In the genomic region with DNA sequence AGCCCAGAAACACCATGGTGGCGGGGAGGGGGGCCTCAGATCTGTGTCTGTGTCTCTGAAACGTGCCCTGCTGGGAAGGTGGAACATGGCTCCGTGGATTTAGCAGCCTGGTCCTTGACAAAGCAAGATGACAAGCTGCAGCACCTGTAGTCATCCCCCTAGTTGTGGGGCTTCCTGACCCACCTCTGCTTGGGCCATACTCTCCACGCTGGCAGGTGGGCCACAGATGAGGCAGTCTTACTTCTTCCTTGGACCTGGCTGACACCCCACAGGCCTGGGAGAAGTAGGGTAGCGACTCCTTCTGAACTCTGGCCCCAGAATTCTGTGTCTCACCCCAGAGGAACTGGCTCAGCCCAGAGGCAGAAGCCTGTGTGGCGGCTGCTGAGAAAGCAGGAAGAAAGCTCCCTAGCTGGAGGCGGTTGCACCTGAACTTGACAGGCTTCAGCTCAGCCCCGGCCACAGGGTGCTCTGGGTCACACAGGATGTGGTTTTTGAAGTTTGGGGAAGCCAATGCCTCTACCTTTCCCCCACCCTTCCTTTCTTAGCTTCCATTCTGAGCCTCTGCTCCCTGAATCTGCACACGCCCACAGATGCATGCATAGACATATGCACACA, we compare ENCODE assay signal across 8 cellular contexts.
A peak's percentile ranks its signal among the peaks of the same experiment; 100 is the strongest.
DNase-seq lines count a peak whose midpoint lies in the region; ATAC-seq and TF ChIP-seq lines count a peak whose summit lies in the region.

No MANE protein-coding gene starts in this region.

- ATAC-seq in GM19035 (IDR thresholded peaks at IDR 0.05; ENCODE audit: unreplicated experiment), result peak; percentile 95
- peak; percentile 89 for ATAC-seq in HG03135 (IDR thresholded peaks at IDR 0.05; ENCODE audit: unreplicated experiment)
- ATAC-seq in activated CD4-positive, CD25-positive, alpha-beta regulatory T cell treated with anti-CD3 and anti-CD28 coated beads, Interleukin-2, amount 50 U/mL, for 24 hours, result peak; percentile 40 to 47

- intact Hi-C loops in esophagus squamous epithelium (cut with DNase I) (loop anchor here (10.0 kb wide), 1 partner anchor 229 kb away; no protein-coding TSS in a partner anchor), esophagus muscularis mucosa (cut with DNase I) (no loop called here)

- H3K27ac ChIP-seq in esophagus squamous epithelium, result peak overlapping the region; percentile 74 to 90 (median 84)
- peak overlapping the region; percentile 96 for H3K27ac ChIP-seq in thymus (ENCODE audit: low read depth)
- peak overlapping the region in 1 of 4 donors; percentile 1 for H3K27ac ChIP-seq in esophagus muscularis mucosa (replicated peaks in 1 of 4)
- H3K27ac ChIP-seq in coronary artery, result no peak overlapping the region

- TF ChIP-seq EP300 in esophagus muscularis mucosa (IDR thresholded peaks at IDR 0.05), result no peak

- peaks cover 39 to 95% (median 42%) of the 10 kb centered on the region in 3 donors for H3K4me1 ChIP-seq in esophagus squamous epithelium
- H3K4me1 ChIP-seq in thymus (ENCODE audit: control insufficient read depth, insufficient read depth, low read length), result peaks cover 68% of the 10 kb centered on the region
- H3K4me1 ChIP-seq in esophagus muscularis mucosa, result peaks cover 22 to 47% (median 26%) of the 10 kb centered on the region in 4 donors

- H3K27me3 ChIP-seq in esophagus squamous epithelium, result no peaks in the 10 kb centered on the region
- H3K27me3 ChIP-seq in thymus (ENCODE audit: control insufficient read depth, insufficient read depth), result no peaks in the 10 kb centered on the region
- H3K27me3 ChIP-seq in esophagus muscularis mucosa, result no peaks in the 10 kb centered on the region

- no peak for TF ChIP-seq CTCF in esophagus squamous epithelium (IDR thresholded peaks at IDR 0.05)
- no peak for TF ChIP-seq CTCF in esophagus muscularis mucosa (IDR thresholded peaks at IDR 0.05)
- no peak for TF ChIP-seq CTCF in coronary artery (IDR thresholded peaks at IDR 0.05)

- TF ChIP-seq POLR2A in esophagus squamous epithelium (IDR thresholded peaks at IDR 0.05) (peak in 1 of 4 donors; percentile 12), esophagus muscularis mucosa (IDR thresholded peaks at IDR 0.05; ENCODE audit: low read depth) (no peak)

- H3K9me3 ChIP-seq in esophagus squamous epithelium (no peaks in the 10 kb centered on the region), thymus (ENCODE audit: control insufficient read depth) (no peaks in the 10 kb centered on the region), esophagus muscularis mucosa (no peaks in the 10 kb centered on the region)

- DNase-seq in esophagus squamous epithelium (lab: John Stamatoyannopoulos, UW) (peak; percentile 30), esophagus muscularis mucosa (ENCODE audit: extremely low spot score) (no peak), EL (no peak), coronary artery (ENCODE audit: low spot score) (no peak)

- H3K4me3 ChIP-seq in esophagus squamous epithelium (no peak overlapping the region), thymus (ENCODE audit: low read length) (peak overlapping the region; percentile 25), esophagus muscularis mucosa (no peak overlapping the region), coronary artery (no peak overlapping the region)

- WGBS in esophagus squamous epithelium, 2 donors, result 37 to 45% methylated on average over 6 to 8 of the region's 9 CpGs
- 16% methylated on average over 9 of the region's 9 CpGs for WGBS in thymus
- 92% methylated on average over 5 of the region's 9 CpGs for WGBS in esophagus muscularis mucosa

- peaks cover 0 to 31% (median 0%) of the 10 kb centered on the region in 3 donors for H3K36me3 ChIP-seq in esophagus squamous epithelium
- H3K36me3 ChIP-seq in thymus (ENCODE audit: control insufficient read depth, insufficient read depth), result no peaks in the 10 kb centered on the region
- peaks cover 0 to 76% (median 18%) of the 10 kb centered on the region in 4 donors for H3K36me3 ChIP-seq in esophagus muscularis mucosa

Comparison
In these comparisons a context has a peak if more than half of its experiments do, and no peak if none do; other contexts are left out.
1. ATAC-seq: peak in every context shown above with its lines; median percentile 95 in GM19035; 89 in HG03135; 44 in activated CD4-positive, CD25-positive, alpha-beta regulatory T cell treated with anti-CD3 and anti-CD28 coated beads, Interleukin-2, amount 50 U/mL, for 24 hours.
2. H3K27ac ChIP-seq: peak in esophagus squamous epithelium (4 of 4) and thymus (single experiment); none in coronary artery (0 of 2).